9 cellular contexts compared by ENCODE assay signal in genomic region chr14:61503167-61503801, GRCh38.
DNase-seq lines count a peak whose midpoint lies in the region; ATAC-seq lines count a peak whose summit lies in the region.
"Had no signal": no experiment of that assay in that cellular context is flagged by ENCODE, and none has a peak within 500 bp of the region (broad histone marks: within the 10 kb centered on the region; RNA-seq: fewer than 3 reads in every experiment).

No MANE protein-coding gene starts in this region.

- no peak overlapping the region for H3K4me3 ChIP-seq in effector memory CD4-positive, alpha-beta T cell (ENCODE audit: insufficient read depth, low read depth, low read length, poor library complexity, severe bottlenecking)

- no peaks in the 10 kb centered on the region for H3K9me3 ChIP-seq in effector memory CD4-positive, alpha-beta T cell (ENCODE audit: control insufficient read depth, low read length)

- H3K27me3 ChIP-seq in effector memory CD4-positive, alpha-beta T cell (replicated peaks; ENCODE audit: control insufficient read depth, insufficient read depth, low read length, poor library complexity, severe bottlenecking): no peaks in the 10 kb centered on the region

- DNase-seq in activated CD4-positive, CD25-positive, alpha-beta regulatory T cell treated with anti-CD3 and anti-CD28 coated beads, Interleukin-2, amount 50 U/mL, for 16 hours (ENCODE audit: low read depth, low spot score): peak; percentile 21
- DNase-seq in effector memory CD4-positive, alpha-beta T cell: peak in 2 of 3 donors; percentile 40 to 54
- DNase-seq in stimulated activated CD4-positive, alpha-beta T cell treated with anti-CD3 and anti-CD28 coated beads, Interleukin-2, amount 100 ng/mL, for 4 hours (ENCODE audit: low read depth): peak; percentile 47
- DNase-seq in AG20443 (ENCODE audit: low spot score) (no peak), NCI-H1436 treated with DMSO at 0.1 percent for 48 hours (lab: John Stamatoyannopoulos, UW) (no peak)
- no peak for DNase-seq in NK-92 treated with Interleukin-12 subunit alpha and Interleukin-12 subunit beta, amount 100 ng/mL, for 24 hours (lab: John Stamatoyannopoulos, UW)

- ATAC-seq in GM19025 (IDR thresholded peaks at IDR 0.05; ENCODE audit: low read depth, unreplicated experiment): peak; percentile 85
- peak; percentile 85 for ATAC-seq in HG02981 (IDR thresholded peaks at IDR 0.05; ENCODE audit: unreplicated experiment)

- peaks cover 13% of the 10 kb centered on the region for H3K36me3 ChIP-seq in effector memory CD4-positive, alpha-beta T cell (ENCODE audit: control insufficient read depth, insufficient read depth, low read length)

- peak overlapping the region; percentile 52 for H3K27ac ChIP-seq in effector memory CD4-positive, alpha-beta T cell (ENCODE audit: insufficient read depth, low read length, poor library complexity, severe bottlenecking)
- H3K27ac ChIP-seq: VCaP had no signal

- H3K4me1 ChIP-seq in effector memory CD4-positive, alpha-beta T cell (ENCODE audit: control insufficient read depth, insufficient read depth, low read length, poor library complexity, severe bottlenecking): peaks cover 56% of the 10 kb centered on the region

Comparison
In these comparisons a context has a peak if more than half of its experiments do, and no peak if none do; other contexts are left out.
1. DNase-seq: peak in activated CD4-positive, CD25-positive, alpha-beta regulatory T cell treated with anti-CD3 and anti-CD28 coated beads, Interleukin-2, amount 50 U/mL, for 16 hours (single experiment), effector memory CD4-positive, alpha-beta T cell (2 of 3) and stimulated activated CD4-positive, alpha-beta T cell treated with anti-CD3 and anti-CD28 coated beads, Interleukin-2, amount 100 ng/mL, for 4 hours (single experiment); none in AG20443 (single experiment), NCI-H1436 treated with DMSO at 0.1 percent for 48 hours (single experiment) and NK-92 treated with Interleukin-12 subunit alpha and Interleukin-12 subunit beta, amount 100 ng/mL, for 24 hours (single experiment).